ENCODE assay signal across 11 cellular contexts in the genomic region with DNA sequence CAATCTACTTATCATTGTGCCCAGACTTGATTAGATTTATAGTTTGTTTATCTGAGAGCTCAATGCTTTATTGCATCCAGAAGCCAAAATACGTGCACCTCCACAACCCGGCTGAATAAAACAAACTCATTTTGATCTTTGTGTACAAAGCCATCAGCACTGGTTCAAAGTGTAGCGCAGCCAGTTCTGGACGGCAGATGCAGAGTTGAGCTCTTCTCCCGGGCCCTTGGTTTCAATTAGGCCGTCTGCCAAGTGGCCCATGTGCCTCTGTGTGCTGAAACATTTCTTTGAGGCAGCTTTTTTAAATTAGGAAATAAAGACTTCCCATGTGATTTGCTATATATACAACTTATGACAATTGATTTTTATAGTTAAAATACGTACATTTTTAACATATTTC.
DNase-seq lines count a peak whose midpoint lies in the region; ATAC-seq and TF ChIP-seq lines count a peak whose summit lies in the region.
"Had no signal": no experiment of that assay in that cellular context is flagged by ENCODE, and none has a peak within 500 bp of the region (broad histone marks: within the 10 kb centered on the region; RNA-seq: fewer than 3 reads in every experiment).

No MANE protein-coding gene starts in this region.

- in situ Hi-C loops in astrocyte of the spinal cord (cut with HindIII; ENCODE audit: low sequenced_read_pairs), result no loop called here

- no peak for TF ChIP-seq CTCF in astrocyte of the spinal cord (IDR thresholded peaks at IDR 0.05; ENCODE audit: low read depth, low read length)

- peak; percentile 65 for DNase-seq in DMS 273 (lab: John Stamatoyannopoulos, UW; ENCODE audit: unreplicated experiment)
- DNase-seq in NCI-H1105 treated with DMSO at 0.1 percent for 48 hours (lab: John Stamatoyannopoulos, UW), result peak; percentile 96
- DNase-seq in astrocyte of the spinal cord (ENCODE audit: low read depth, low spot score), result peak; percentile 24
- peak; percentile 39 for DNase-seq in myocyte (ENCODE audit: low read depth)
- DNase-seq in retina, result no peak
- no peak for DNase-seq in RKO (ENCODE audit: low spot score)
- no peak for DNase-seq in amniotic stem cell (lab: John Stamatoyannopoulos, UW)
- DNase-seq: brain microvascular endothelial cell had no signal

- no peak for ATAC-seq in GM18502 (IDR thresholded peaks at IDR 0.05; ENCODE audit: poor library complexity, unreplicated experiment)
- ATAC-seq: heart left ventricle; natural killer cell treated with Interleukin-12 subunit alpha and Interleukin-12 subunit beta and Interleukin-15 and Interleukin-18, amount 100 ng/mL, for 72 hours had no signal

- no peak overlapping the region for H3K4me3 ChIP-seq in astrocyte of the spinal cord (ENCODE audit: low read depth, low read length)
- H3K4me3 ChIP-seq: heart left ventricle had no signal

Comparison
In these comparisons a context has a peak if more than half of its experiments do, and no peak if none do; other contexts are left out.
1. DNase-seq: peak in DMS 273 (single experiment), NCI-H1105 treated with DMSO at 0.1 percent for 48 hours (single experiment), astrocyte of the spinal cord (single experiment) and myocyte (single experiment); none in retina (single experiment), RKO (single experiment) and amniotic stem cell (single experiment).